ENCODE assay signal across 8 cellular contexts in the genomic region with DNA sequence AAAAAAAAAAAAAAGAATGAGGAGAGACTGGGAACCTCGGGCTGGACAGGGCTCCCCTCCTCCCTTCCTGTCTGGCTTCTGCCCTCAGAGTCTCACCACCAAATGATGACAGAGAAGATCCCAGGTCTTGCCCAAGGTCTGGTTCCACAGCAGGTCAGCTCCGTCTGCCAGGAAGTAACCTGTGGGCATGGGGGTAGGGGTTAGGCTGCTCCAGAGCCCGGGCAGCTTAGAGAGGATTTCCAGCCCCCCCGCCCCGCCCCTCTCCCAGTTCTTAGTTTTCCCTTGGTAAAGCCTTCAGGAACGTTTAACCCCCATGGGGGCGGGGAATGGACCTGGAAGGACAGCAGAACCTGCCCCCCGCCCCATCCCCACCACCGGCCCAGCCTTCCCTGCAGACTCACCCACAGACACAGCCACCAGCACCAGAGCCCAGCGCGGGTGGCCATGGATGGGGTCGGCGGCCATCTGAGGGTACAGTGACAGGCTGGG. TPM values are rescaled to one million over a fixed set of nuclear protein-coding genes. Genes with fewer than 3 reads are reported as not detected.
DNase-seq lines count a peak whose midpoint lies in the region; ATAC-seq and TF ChIP-seq lines count a peak whose summit lies in the region.

No MANE protein-coding gene starts in this region.

- no peak for TF ChIP-seq POLR2A in gastroesophageal sphincter (IDR thresholded peaks at IDR 0.05)
- no peak for TF ChIP-seq POLR2A in ovary (IDR thresholded peaks at IDR 0.05)

- H3K9me3 Mint-ChIP-seq in Calu3 (ENCODE audit: low read depth, unreplicated experiment) (no peaks in the 10 kb centered on the region), T-cell (no peaks in the 10 kb centered on the region)

- BruUV-seq in Calu3 (replicated peaks; lab: Mats Ljungman, UMichigan) = no TSS peak

- H3K9me3 ChIP-seq in gastroesophageal sphincter = no peaks in the 10 kb centered on the region
- H3K9me3 ChIP-seq in ovary = no peaks in the 10 kb centered on the region

- H3K36me3 ChIP-seq in gastroesophageal sphincter (peaks cover 0 to 36% of the 10 kb centered on the region in 2 donors), ovary (no peaks in the 10 kb centered on the region)

- H3K27me3 Mint-ChIP-seq in Calu3 (ENCODE audit: unreplicated experiment) = peaks cover 17% of the 10 kb centered on the region
- H3K27me3 Mint-ChIP-seq in T-cell = peaks cover 8 to 23% of the 10 kb centered on the region in 2 donors

- H3K4me1 ChIP-seq in gastroesophageal sphincter = peaks cover 2 to 55% (median 35%) of the 10 kb centered on the region in 3 donors
- peaks cover 11% of the 10 kb centered on the region for H3K4me1 ChIP-seq in ovary (ENCODE audit: insufficient read depth)

- DNase-seq in Calu3 (no peak), T-cell (no peak), ovary (peak in 1 of 5 donors; percentile 57), DMS 273 treated with DMSO at 0.1 percent for 48 hours (lab: John Stamatoyannopoulos, UW) (no peak)
- no peak for DNase-seq in stimulated activated CD4-positive, alpha-beta T cell treated with anti-CD3 and anti-CD28 coated beads, Interleukin-2, amount 100 ng/mL, for 48 hours

- WGBS in gastroesophageal sphincter (ENCODE audit: low coverage in 1 of 2), 2 donors = 0% methylated on average over 5 of the region's 13 CpGs; no CpG with 5 or more reads in 1 of the 2 donors
- WGBS in ovary, 3 donors = 8 to 11% (median 9%) methylated on average over 13 of the region's 13 CpGs

- H3K4me3 ChIP-seq in gastroesophageal sphincter (peak overlapping the region; percentile 83 to 90), ovary (peak overlapping the region; percentile 83)

- ATAC-seq in T-cell (replicated peaks in 1 of 4) (peak in 1 of 4 experiments; percentile 15), gastroesophageal sphincter (peak; percentile 9), GM19351 (IDR thresholded peaks at IDR 0.05; ENCODE audit: unreplicated experiment) (no peak), GM21526 (IDR thresholded peaks at IDR 0.05; ENCODE audit: low FRiP score, unreplicated experiment) (no peak)

- POLR2A ChIA-PET in T-cell (lab: Charles Lee) = no interaction called here

- CTCF ChIA-PET in Calu3 (lab: Charles Lee) = interaction anchor here (0.7 kb wide), 1 partner anchor 8 kb away, joined by 7 read pairs; no protein-coding TSS in a partner anchor
- CTCF ChIA-PET in T-cell (lab: Charles Lee) = no interaction called here

- peak overlapping the region in 3 of 4 donors; percentile 85 to 88 (median 86) for H3K27ac ChIP-seq in gastroesophageal sphincter
- peak overlapping the region in 1 of 2 donors; percentile 53 for H3K27ac ChIP-seq in ovary

- no peak for TF ChIP-seq CTCF in Calu3 (IDR thresholded peaks at IDR 0.05; ENCODE audit: unreplicated experiment)
- no peak for TF ChIP-seq CTCF in gastroesophageal sphincter (IDR thresholded peaks at IDR 0.05)
- no peak for TF ChIP-seq CTCF in ovary (IDR thresholded peaks at IDR 0.05)

- H3K36me3 Mint-ChIP-seq in Calu3 (ENCODE audit: insufficient read depth, unreplicated experiment) (peaks cover 57% of the 10 kb centered on the region), T-cell (peaks cover 10% of the 10 kb centered on the region)

- TF ChIP-seq EP300 in gastroesophageal sphincter (IDR thresholded peaks at IDR 0.05) (no peak), ovary (IDR thresholded peaks at IDR 0.05) (no peak)

- H3K27ac Mint-ChIP-seq in Calu3 (ENCODE audit: unreplicated experiment) (no peak overlapping the region), T-cell (no peak overlapping the region)

- intact Hi-C loops in Calu3 (cut with micrococcal nuclease; ENCODE audit: unreplicated experiment) = no loop called here
- intact Hi-C loops in ovary (cut with DNase I) = loop anchor here in 3 of 4 donors (5.0 to 10.0 kb wide), 3 partner anchors 37 to 55 kb away; no protein-coding TSS in a partner anchor

- H3K4me1 Mint-ChIP-seq in Calu3 (ENCODE audit: low read depth, unreplicated experiment) (peaks cover 9% of the 10 kb centered on the region), T-cell (peaks cover 17 to 39% (median 19%) of the 10 kb centered on the region in 3 donors)

- H3K4me3 Mint-ChIP-seq in Calu3 (ENCODE audit: low read depth, unreplicated experiment) (peak overlapping the region; percentile 74), T-cell (peak overlapping the region; percentile 31 to 77 (median 44))

- H3K27me3 ChIP-seq in gastroesophageal sphincter = no peaks in the 10 kb centered on the region
- no peaks in the 10 kb centered on the region for H3K27me3 ChIP-seq in ovary

RNA-seq across cellular contexts. Expression of gene TLCD2, which starts 0.7 kb away (rescaled TPM):
- total RNA-seq in Calu3 (2022) (5.9 and 6.7 TPM in 2 replicates), T-cell (under 1 TPM; 0.25 to 0.82 (median 0.59) TPM), gastroesophageal sphincter (1 to 10 TPM; 4.2 to 5.1 (median 4.8) TPM), ovary (1 to 10 TPM; 1.5 to 9.1 (median 5.6) TPM)
- polyA plus RNA-seq in ovary = 1 to 10 TPM; 2.0 to 5.7 TPM

RNA-seq across cellular contexts. Expression of gene WDR81, which starts 15.1 kb away (rescaled TPM):
- total RNA-seq in Calu3 (2022) (11.2 and 11.8 TPM in 2 replicates), T-cell (10 to 100 TPM; 41.4 to 76.0 (median 63.1) TPM), gastroesophageal sphincter (10 to 100 TPM; 21.8 to 44.1 (median 32.2) TPM), ovary (10 to 100 TPM; 26.7 to 59.4 (median 36.2) TPM)
- polyA plus RNA-seq in ovary = 10 to 100 TPM in 1 of 2 donors, 1 to 10 TPM in 1; 1.3 to 41.0 TPM

RNA-seq across cellular contexts. Expression of gene PRPF8, which starts 24.8 kb away (rescaled TPM):
- 182 and 206 TPM in 2 replicates for total RNA-seq in Calu3 (2022)
- total RNA-seq in T-cell = 100 to 1,000 TPM; 387 to 543 (median 409) TPM
- 100 to 1,000 TPM; 111 to 195 (median 161) TPM for total RNA-seq in gastroesophageal sphincter
- 100 to 1,000 TPM; 146 to 379 (median 290) TPM for total RNA-seq in ovary
- 100 to 1,000 TPM; 150 to 186 TPM for polyA plus RNA-seq in ovary

RNA-seq across cellular contexts. Expression of gene SERPINF2, which starts 33.2 kb away (rescaled TPM):
- total RNA-seq in Calu3 (2022) (0.54 and 0.76 TPM in 2 replicates), T-cell (1 to 10 TPM in 4 of 5 donors, under 1 TPM in 1; 0.86 to 2.9 (median 1.4) TPM), gastroesophageal sphincter (1 to 10 TPM; 2.0 to 7.6 (median 5.1) TPM), ovary (10 to 100 TPM in 3 of 7 donors, 1 to 10 TPM in 4; 2.6 to 45.2 (median 4.5) TPM)
- 1 to 10 TPM; 1.7 to 9.4 TPM for polyA plus RNA-seq in ovary

RNA-seq across cellular contexts. Expression of gene SERPINF1, which starts 52.4 kb away (rescaled TPM):
- not detected in 2 replicates for total RNA-seq in Calu3 (2022)
- total RNA-seq in T-cell = 1 to 10 TPM in 4 of 5 donors, under 1 TPM in 1; 0.68 to 8.9 (median 4.4) TPM
- 100 to 1,000 TPM; 136 to 634 (median 302) TPM for total RNA-seq in gastroesophageal sphincter
- 100 to 1,000 TPM; 342 to 965 (median 417) TPM for total RNA-seq in ovary
- 100 to 1,000 TPM; 439 to 670 TPM for polyA plus RNA-seq in ovary
